In the genomic region with DNA sequence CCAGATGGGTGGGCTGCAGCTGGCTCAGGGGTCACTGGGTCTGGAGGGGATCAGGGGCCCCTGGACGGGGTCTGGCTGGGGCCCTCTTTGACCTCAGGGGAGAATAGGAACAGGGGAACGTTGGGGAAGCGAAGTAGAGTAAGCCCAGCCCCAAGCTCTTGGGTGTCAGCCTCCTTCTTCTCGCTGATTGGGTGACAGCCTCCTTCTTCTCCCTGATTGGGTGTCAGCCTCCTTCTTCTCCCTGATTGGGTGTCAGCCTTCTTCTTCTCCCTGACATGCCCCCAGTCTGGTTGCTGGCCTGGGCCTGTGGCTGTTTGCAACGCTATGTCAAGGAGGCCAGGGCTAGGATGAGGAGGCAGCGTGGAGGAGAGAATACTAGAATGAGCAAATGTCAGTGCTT, we compare ENCODE assay signal across 1 cellular context.
TF ChIP-seq lines count a peak whose summit lies in the region.

No MANE protein-coding gene starts in this region.

TF ChIP-seq in H1, 55 proteins besides CTCF, POLR2A, EP300 and RAD21:
- TF ChIP-seq TAF7 (optimal IDR thresholded peaks at IDR 0.05; ENCODE audit: borderline replicate concordance, low read depth, low read length) (no peak), CBX5 (IDR thresholded peaks at IDR 0.05; ENCODE audit: low read depth, low read length) (no peak), SP1 (IDR thresholded peaks at IDR 0.05; ENCODE audit: low read depth, low read length) (0 out of 2 replicates have a peak, but pooled peaks have one; percentile 50)
